In genomic region chr6:36320475-36320874, GRCh38 we compare ENCODE assay signal across 1 cellular context.
TF ChIP-seq lines count a peak whose summit lies in the region.

No MANE protein-coding gene starts in this region.

TF ChIP-seq in GM23338, 12 proteins besides CTCF, POLR2A, EP300 and RAD21:
- no peak for TF ChIP-seq NANOG (IDR thresholded peaks at IDR 0.05; ENCODE audit: borderline replicate concordance)
- no peak for TF ChIP-seq ETS1 (IDR thresholded peaks at IDR 0.05)
- TF ChIP-seq ZNF331 (CRISPR knock-in tag; IDR thresholded peaks at IDR 0.05; ENCODE audit: low read depth): no peak
- TF ChIP-seq CREB1 (CRISPR knock-in tag; IDR thresholded peaks at IDR 0.05; ENCODE audit: low read depth): no peak
- no peak for TF ChIP-seq JUNB (IDR thresholded peaks at IDR 0.05; ENCODE audit: unreplicated experiment)
- no peak for TF ChIP-seq EZH2 (IDR thresholded peaks at IDR 0.05; ENCODE audit: low read depth, unreplicated experiment)
TF ChIP-seq in GM23338: peak in this region for 0.
